ENCODE assay signal across 12 cellular contexts in genomic region chr22:31253949-31254348, GRCh38. TPM values are rescaled to one million over a fixed set of nuclear protein-coding genes. Genes with fewer than 3 reads are reported as not detected.
DNase-seq lines count a peak whose midpoint lies in the region; ATAC-seq, FAIRE-seq and TF ChIP-seq lines count a peak whose summit lies in the region.
"Had no signal": no experiment of that assay in that cellular context is flagged by ENCODE, and none has a peak within 500 bp of the region (broad histone marks: within the 10 kb centered on the region; RNA-seq: fewer than 3 reads in every experiment).

No MANE protein-coding gene starts in this region.

- WGBS in heart right ventricle, 2 donors: 61 to 70% methylated on average over 4 of the region's 4 CpGs
- WGBS in pancreas, 2 donors: 7 to 17% methylated on average over 4 of the region's 4 CpGs

- H3K36me3 Mint-ChIP-seq in stimulated activated naive B cell treated with anti-CD40 and anti-IgM and Interleukin-4, amounts not matched to agents 10 μg/mL and 1 μg/mL and 100 μg/mL, for 72 hours: peaks cover 15% of the 10 kb centered on the region in 2 donors

- no peak overlapping the region for H3K4me3 Mint-ChIP-seq in stimulated activated naive B cell treated with anti-CD40 and anti-IgM and Interleukin-4, amounts not matched to agents 10 μg/mL and 1 μg/mL and 100 μg/mL, for 72 hours
- H3K4me3 Mint-ChIP-seq: activated CD4-positive, alpha-beta T cell treated with anti-CD3 and anti-CD28 coated beads, Interleukin-2, amount 10 ng/mL, durations not matched to agents 7 days and 5 days; stimulated activated naive CD8-positive, alpha-beta T cell treated with anti-CD3 and anti-CD28 coated beads, Interleukin-15, Interleukin-2, amounts not matched to agents 100 ng/mL and 50 ng/mL, for 24 hours had no signal

- H3K9me3 ChIP-seq in heart right ventricle (no peaks in the 10 kb centered on the region), pancreas (no peaks in the 10 kb centered on the region), MG63 (no peaks in the 10 kb centered on the region)
- H3K9me3 ChIP-seq: BLaER1 had no signal

- TF ChIP-seq CTCF in heart right ventricle (IDR thresholded peaks at IDR 0.05) (peak in 5 of 9 donors; percentile 13 to 47 (median 35)), pancreas (IDR thresholded peaks at IDR 0.05) (peak in 1 of 4 donors; percentile 14)

- peaks cover 0 to 34% (median 3%) of the 10 kb centered on the region in 9 donors for H3K36me3 ChIP-seq in heart right ventricle
- H3K36me3 ChIP-seq in pancreas: peaks cover 0 to 5% (median 0%) of the 10 kb centered on the region in 3 donors
- H3K36me3 ChIP-seq in MG63: no peaks in the 10 kb centered on the region

- H3K27ac ChIP-seq in heart right ventricle (peak overlapping the region in 7 of 10 donors; percentile 15 to 77 (median 66)), pancreas (peak overlapping the region in 3 of 4 donors; percentile 36 to 76 (median 49))
- H3K27ac ChIP-seq: BLaER1 had no signal

- H3K4me3 ChIP-seq in heart right ventricle (no peak overlapping the region), pancreas (no peak overlapping the region), MG63 (no peak overlapping the region)
- H3K4me3 ChIP-seq: BLaER1 had no signal

- no peak overlapping the region for H3K27ac Mint-ChIP-seq in stimulated activated naive B cell treated with anti-CD40 and anti-IgM and Interleukin-4, amounts not matched to agents 10 μg/mL and 1 μg/mL and 100 μg/mL, for 72 hours
- H3K27ac Mint-ChIP-seq: activated CD4-positive, alpha-beta T cell treated with anti-CD3 and anti-CD28 coated beads, Interleukin-2, amount 10 ng/mL, durations not matched to agents 7 days and 5 days; stimulated activated naive CD8-positive, alpha-beta T cell treated with anti-CD3 and anti-CD28 coated beads, Interleukin-15, Interleukin-2, amounts not matched to agents 100 ng/mL and 50 ng/mL, for 24 hours had no signal

- intact Hi-C loops in heart right ventricle (cut with DNase I): no loop called here
- intact Hi-C loops in pancreas (cut with DNase I): no loop called here

- no peaks in the 10 kb centered on the region for H3K27me3 ChIP-seq in heart right ventricle
- no peaks in the 10 kb centered on the region for H3K27me3 ChIP-seq in pancreas
- no peaks in the 10 kb centered on the region for H3K27me3 ChIP-seq in MG63
- H3K27me3 ChIP-seq: BLaER1 had no signal

- FAIRE-seq in pancreas (lab: Jason Lieb, UNC): no peak

- no peaks in the 10 kb centered on the region for H3K9me3 Mint-ChIP-seq in stimulated activated naive B cell treated with anti-CD40 and anti-IgM and Interleukin-4, amounts not matched to agents 10 μg/mL and 1 μg/mL and 100 μg/mL, for 72 hours
- H3K9me3 Mint-ChIP-seq: activated CD4-positive, alpha-beta T cell treated with anti-CD3 and anti-CD28 coated beads, Interleukin-2, amount 10 ng/mL, durations not matched to agents 7 days and 5 days; stimulated activated naive CD8-positive, alpha-beta T cell treated with anti-CD3 and anti-CD28 coated beads, Interleukin-15, Interleukin-2, amounts not matched to agents 100 ng/mL and 50 ng/mL, for 24 hours had no signal

- H3K4me1 Mint-ChIP-seq in stimulated activated naive B cell treated with anti-CD40 and anti-IgM and Interleukin-4, amounts not matched to agents 10 μg/mL and 1 μg/mL and 100 μg/mL, for 72 hours: peaks cover 11 to 16% of the 10 kb centered on the region in 2 donors

- ATAC-seq in heart right ventricle: peak; percentile 42 to 85 (median 74)
- peak; percentile 86 to 92 (median 86) for ATAC-seq in pancreas
- no peak for ATAC-seq in stimulated activated naive B cell treated with anti-CD40 and anti-IgM and Interleukin-4, amounts not matched to agents 10 μg/mL and 1 μg/mL and 100 μg/mL, for 72 hours (replicated peaks)
- no peak for ATAC-seq in HG03196 (IDR thresholded peaks at IDR 0.05; ENCODE audit: unreplicated experiment)
- no peak for ATAC-seq in GM18861 (IDR thresholded peaks at IDR 0.05; ENCODE audit: unreplicated experiment)

- H3K27me3 Mint-ChIP-seq in stimulated activated naive B cell treated with anti-CD40 and anti-IgM and Interleukin-4, amounts not matched to agents 10 μg/mL and 1 μg/mL and 100 μg/mL, for 72 hours: no peaks in the 10 kb centered on the region
- H3K27me3 Mint-ChIP-seq: activated CD4-positive, alpha-beta T cell treated with anti-CD3 and anti-CD28 coated beads, Interleukin-2, amount 10 ng/mL, durations not matched to agents 7 days and 5 days; stimulated activated naive CD8-positive, alpha-beta T cell treated with anti-CD3 and anti-CD28 coated beads, Interleukin-15, Interleukin-2, amounts not matched to agents 100 ng/mL and 50 ng/mL, for 24 hours had no signal

- H3K4me1 ChIP-seq in heart right ventricle (peaks cover 8 to 58% (median 44%) of the 10 kb centered on the region in 9 donors), pancreas (peaks cover 41 to 49% (median 47%) of the 10 kb centered on the region in 3 donors)

- DNase-seq in DMS153 treated with DMSO at 0.1 percent for 48 hours (lab: John Stamatoyannopoulos, UW; ENCODE audit: unreplicated experiment): peak; percentile 13
- peak; percentile 66 for DNase-seq in NCI-H69 (lab: John Stamatoyannopoulos, UW)
- peak; percentile 34 to 48 for DNase-seq in heart right ventricle
- peak; percentile 71 to 93 (median 84) for DNase-seq in pancreas
- no peak for DNase-seq in stimulated activated naive B cell treated with anti-CD40 and anti-IgM and Interleukin-4, amounts not matched to agents 10 μg/mL and 1 μg/mL and 100 μg/mL, for 72 hours
- no peak for DNase-seq in MG63
- DNase-seq: activated CD4-positive, alpha-beta T cell treated with anti-CD3 and anti-CD28 coated beads, Interleukin-2, amount 10 ng/mL, durations not matched to agents 7 days and 5 days; stimulated activated CD4-positive, alpha-beta T cell treated with anti-CD3 and anti-CD28 coated beads, Interleukin-15, amount 100 ng/mL, for 24 hours had no signal

RNA-seq across cellular contexts. Expression of gene PIK3IP1, which starts 38.3 kb away (rescaled TPM):
- total RNA-seq in heart right ventricle: 10 to 100 TPM in 9 of 10 donors, 1 to 10 TPM in 1; 3.6 to 28.6 (median 17.6) TPM
- polyA plus RNA-seq in heart right ventricle: 1 to 10 TPM; 3.7 to 7.9 TPM
- 10 to 100 TPM in 1 of 6 donors, 1 to 10 TPM in 5; 2.4 to 24.5 (median 6.0) TPM for total RNA-seq in pancreas
- polyA plus RNA-seq in pancreas: 1 to 10 TPM; 3.6 to 5.9 TPM
- 0.17 and 3.7 TPM in 2 replicates for total RNA-seq in MG63 (2014; rRNA removed; shearing (Covaris generic); ENCODE audit: low replicate concordance)

RNA-seq across cellular contexts. Expression of gene LIMK2, which starts 41.9 kb away (rescaled TPM):
- total RNA-seq in heart right ventricle: 10 to 100 TPM in 5 of 10 donors, 1 to 10 TPM in 5; 6.5 to 18.8 (median 9.7) TPM
- 10 to 100 TPM in 1 of 2 donors, 1 to 10 TPM in 1; 6.0 to 12.1 TPM for polyA plus RNA-seq in heart right ventricle
- 10 to 100 TPM; 21.1 to 34.9 (median 27.7) TPM for total RNA-seq in pancreas
- polyA plus RNA-seq in pancreas: 10 to 100 TPM; 20.5 to 25.2 TPM
- 5.3 and 7.9 TPM in 2 replicates for total RNA-seq in MG63 (2014; rRNA removed; shearing (Covaris generic); ENCODE audit: low replicate concordance)

Comparison
In these comparisons a context has a peak if more than half of its experiments do, and no peak if none do; other contexts are left out.
1. DNase-seq: peak in DMS153 treated with DMSO at 0.1 percent for 48 hours (single experiment), NCI-H69 (single experiment), heart right ventricle (2 of 2) and pancreas (6 of 6); none in stimulated activated naive B cell treated with anti-CD40 and anti-IgM and Interleukin-4, amounts not matched to agents 10 μg/mL and 1 μg/mL and 100 μg/mL, for 72 hours (single experiment) and MG63 (single experiment).
2. ATAC-seq: peak in heart right ventricle (8 of 8) and pancreas (4 of 4); none in stimulated activated naive B cell treated with anti-CD40 and anti-IgM and Interleukin-4, amounts not matched to agents 10 μg/mL and 1 μg/mL and 100 μg/mL, for 72 hours (0 of 2), HG03196 (single experiment) and GM18861 (single experiment).